In the genomic region with DNA sequence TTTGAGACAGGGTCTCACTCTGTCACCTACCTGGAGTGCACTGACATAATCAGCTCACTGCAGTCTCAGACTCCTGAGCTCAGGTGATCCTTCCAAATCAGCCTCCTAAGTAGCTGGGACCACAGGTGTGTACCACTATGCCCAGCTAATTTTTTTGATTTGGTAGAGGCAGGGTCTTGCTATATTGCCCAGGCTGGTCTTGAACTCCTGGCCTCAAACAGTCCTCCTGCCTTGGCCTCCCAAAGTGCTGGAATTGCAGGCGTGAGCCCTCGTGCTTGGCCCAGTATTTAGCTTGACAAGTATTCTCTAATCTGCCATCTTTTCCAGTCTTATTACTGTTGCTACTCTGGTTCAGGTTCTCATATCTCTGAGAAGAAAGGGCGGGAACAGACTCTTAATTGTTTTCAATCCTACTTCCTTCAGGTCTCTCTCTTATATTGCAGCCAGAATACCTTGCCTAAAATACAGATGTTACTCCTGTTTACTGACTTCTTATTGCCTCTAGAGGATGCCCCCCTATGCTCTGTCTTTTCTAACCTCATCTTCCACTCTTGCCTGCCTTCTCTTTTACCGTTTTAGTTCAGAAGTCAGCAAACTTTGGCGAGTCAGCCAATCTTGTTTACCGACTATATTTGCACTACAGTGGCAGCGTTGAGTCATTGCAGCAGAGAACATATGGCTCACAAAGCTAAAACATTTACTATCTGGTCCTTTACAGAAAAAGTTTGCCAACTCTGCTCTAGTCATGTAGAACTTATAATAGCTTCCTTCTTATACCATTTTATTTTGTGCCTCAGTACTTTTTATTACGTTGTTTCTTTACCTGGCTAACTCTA, we compare ENCODE assay signal across 14 cellular contexts. TPM values are rescaled to one million over a fixed set of nuclear protein-coding genes. Genes with fewer than 3 reads are reported as not detected.
DNase-seq lines count a peak whose midpoint lies in the region; ATAC-seq, FAIRE-seq and TF ChIP-seq lines count a peak whose summit lies in the region.
"Had no signal": no experiment of that assay in that cellular context is flagged by ENCODE, and none has a peak within 500 bp of the region (broad histone marks: within the 10 kb centered on the region; RNA-seq: fewer than 3 reads in every experiment).

No MANE protein-coding gene starts in this region.

- H4K20me1 ChIP-seq in GM23248 (ENCODE audit: insufficient read depth) (no peaks in the 10 kb centered on the region), K562 (replicated peaks; ENCODE audit: control insufficient read depth, insufficient read depth, low read length) (peaks cover 5% of the 10 kb centered on the region; the same call in 1 of the 2 replicates)

- H3K9ac ChIP-seq in GM23248 (no peak overlapping the region), K562 (ENCODE audit: insufficient read depth in 1 of 2, low read depth in 2 of 2, low read length in 2 of 2) (no peak overlapping the region)
- H3K9ac ChIP-seq: KMS-11 had no signal

- no peaks in the 10 kb centered on the region for H3F3A ChIP-seq in GM23248 (ENCODE audit: insufficient read depth)

- H3K36me3 ChIP-seq in GM23248 (ENCODE audit: low read depth) (peaks cover 10% of the 10 kb centered on the region; the same call in 1 of the 2 replicates), K562 (ENCODE audit: control insufficient read depth, insufficient read depth, low read length) (peaks cover 53% of the 10 kb centered on the region; the same call in 2 of the 3 replicates)

- TF ChIP-seq RAD21 in A549 (conservative IDR thresholded peaks at IDR 0.05 in 1 of 2, IDR thresholded peaks at IDR 0.05 in 1 of 2) (no peak), K562 (CRISPR knock-in tag; conservative IDR thresholded peaks at IDR 0.05 in 1 of 2, IDR thresholded peaks at IDR 0.05 in 1 of 2) (no peak)

- whole genome bisulfite sequencing in A549 (ENCODE audit: missing lambda C conversion rate): 38% methylated on average over 8 of the region's 8 CpGs
- 77 to 80% methylated on average over 8 of the region's 8 CpGs for WGBS in GM23248 (ENCODE audit: low coverage in 1 of 2, low lambda C conversion rate in 2 of 2, missing lambda C conversion rate in 2 of 2), 2 experiments
- 60% methylated on average over 8 of the region's 8 CpGs for WGBS in K562 (ENCODE audit: insufficient coverage, low coverage, missing lambda C conversion rate)

- H3K4me3 ChIP-seq in A549: no peak overlapping the region
- no peak overlapping the region for H3K4me3 ChIP-seq in GM23248
- no peak overlapping the region for H3K4me3 ChIP-seq in K562
- H3K4me3 ChIP-seq: SK-N-MC, upper lobe of right lung had no signal

- peaks cover 48% of the 10 kb centered on the region for H3K79me2 ChIP-seq in GM23248 (ENCODE audit: insufficient read depth)
- H3K79me2 ChIP-seq in K562 (ENCODE audit: control insufficient read depth, insufficient read depth, low read length): peaks cover 49% of the 10 kb centered on the region

- peak; percentile 89 to 92; a peak in 5 of 6 replicates for ATAC-seq in A549
- peak; percentile 75 for ATAC-seq in K562
- ATAC-seq in left colon: peak; percentile 94
- no peak for ATAC-seq in GM18868 (IDR thresholded peaks at IDR 0.05; ENCODE audit: unreplicated experiment)
- no peak for ATAC-seq in GM18907 (IDR thresholded peaks at IDR 0.05; ENCODE audit: unreplicated experiment)
- ATAC-seq: upper lobe of right lung had no signal

- intact Hi-C loops in K562 (cut with micrococcal nuclease) (no loop called here), left colon (cut with DNase I, micrococcal nuclease) (no loop called here)

- H3K27ac ChIP-seq in A549: peak overlapping the region; percentile 35 to 53; a peak in 5 of 6 replicates
- H3K27ac ChIP-seq in GM23248: no peak overlapping the region
- H3K27ac ChIP-seq in K562 (ENCODE audit: extremely low read depth, low read depth, low read length): peak overlapping the region; percentile 39; the same call in 1 of the 3 replicates
- H3K27ac ChIP-seq: KMS-11, SK-N-MC, upper lobe of right lung had no signal

- POLR2A ChIA-PET in A549 (lab: Yijun Ruan, JAX) (no interaction called here), K562 (lab: Yijun Ruan, JAX) (interaction anchor here (1.1 kb wide), 1 partner anchor 19 kb away, joined by 3 read pairs; a partner anchor contains a TSS)

- TF ChIP-seq CTCF in A549 (IDR thresholded peaks at IDR 0.05) (no peak), K562 (IDR thresholded peaks at IDR 0.05 in 2 of 3, conservative IDR thresholded peaks at IDR 0.05 in 1 of 3; ENCODE audit: insufficient read depth in 2 of 3, low read depth in 1 of 3, low read length in 3 of 3) (no peak)

- H3K4me2 ChIP-seq in A549 (peak overlapping the region; percentile 65), GM23248 (ENCODE audit: unreplicated experiment) (no peak overlapping the region), K562 (ENCODE audit: insufficient read depth, low read length) (no peak overlapping the region)
- H3K4me2 ChIP-seq: KMS-11 had no signal

- DNase-seq in A549 (ENCODE audit: low read depth in 1 of 2, low spot score in 1 of 2) (peak in 1 of 2 experiments; percentile 42), GM23248 (peak; percentile 24), K562 (ENCODE audit: extremely low read depth in 1 of 4, low spot score in 3 of 4) (peak in 1 of 4 experiments; percentile 26), left colon (no peak), COLO829 (ENCODE audit: low spot score) (no peak), NCI-H1694 treated with DMSO at 0.1 percent for 48 hours (lab: John Stamatoyannopoulos, UW) (no peak)
- DNase-seq: activated CD4-positive, alpha-beta T cell treated with anti-CD3 and anti-CD28 coated beads, Interleukin-2, amount 50 U/mL, for 1 hour; amniotic stem cell; NCI-H524; upper lobe of right lung had no signal

- CTCF ChIA-PET in A549 (lab: Yijun Ruan, JAX): interaction anchor here (0.8 to 1.0 kb wide), 3 partner anchors 14 to 21 kb away, joined by 3 read pairs; no protein-coding TSS in a partner anchor
- CTCF ChIA-PET in K562 (lab: Yijun Ruan, JAX; ENCODE audit: low intra/inter-chr PET ratio): no interaction called here

- H3K9me2 ChIP-seq in GM23248 (ENCODE audit: insufficient read depth): no peaks in the 10 kb centered on the region

- no peak for TF ChIP-seq EP300 in A549 (IDR thresholded peaks at IDR 0.05)
- TF ChIP-seq EP300 in K562 (IDR thresholded peaks at IDR 0.05; ENCODE audit: low read length): no peak

- no peaks in the 10 kb centered on the region for H3K27me3 ChIP-seq in GM23248 (replicated peaks; ENCODE audit: insufficient read depth)
- H3K27me3 ChIP-seq in K562 (ENCODE audit: control insufficient read depth in 2 of 2, insufficient read depth in 2 of 2, low read length in 2 of 2): no peaks in the 10 kb centered on the region
- H3K27me3 ChIP-seq: upper lobe of right lung had no signal

- in situ Hi-C loops in GM23248 (cut with MboI): no loop called here
- in situ Hi-C loops in K562 (cut with MboI): no loop called here

- peaks cover 22% of the 10 kb centered on the region for H3K4me1 ChIP-seq in A549
- no peaks in the 10 kb centered on the region for H3K4me1 ChIP-seq in GM23248 (ENCODE audit: insufficient read depth)
- H3K4me1 ChIP-seq in K562 (replicated peaks in 1 of 2; ENCODE audit: control insufficient read depth in 2 of 2, insufficient read depth in 2 of 2, low read length in 2 of 2): peaks cover 0 to 10% of the 10 kb centered on the region in 2 experiments; a peak in 2 of 5 replicates
- H3K4me1 ChIP-seq: upper lobe of right lung had no signal

- no peak overlapping the region for H2AFZ ChIP-seq in GM23248
- H2AFZ ChIP-seq in K562 (ENCODE audit: low read depth, low read length): 0 out of 2 replicates have a peak overlapping the region, but pooled peaks have one; percentile 35

- no peak for FAIRE-seq in A549 (lab: Jason Lieb, UNC)
- FAIRE-seq in K562 (lab: Jason Lieb, UNC): peak; percentile 69

- TF ChIP-seq POLR2A in A549 (IDR thresholded peaks at IDR 0.05; ENCODE audit: low read length): no peak
- no peak for TF ChIP-seq POLR2A in K562 (conservative IDR thresholded peaks at IDR 0.05)

- no TSS peak for BruUV-seq in K562 (replicated peaks; lab: Mats Ljungman, UMichigan)

- H3K9me3 ChIP-seq in A549 (no peaks in the 10 kb centered on the region), GM23248 (ENCODE audit: low read depth) (no peaks in the 10 kb centered on the region), K562 (replicated peaks; ENCODE audit: control insufficient read depth, insufficient read depth, low read depth, low read length) (no peaks in the 10 kb centered on the region)
- H3K9me3 ChIP-seq: upper lobe of right lung had no signal

- no peaks in the 10 kb centered on the region for H3K9me1 ChIP-seq in K562 (ENCODE audit: control insufficient read depth, insufficient read depth, low read length)

TF ChIP-seq in A549, 52 proteins besides CTCF, POLR2A, EP300 and RAD21 (continues in another document):
- no peak for TF ChIP-seq ZC3H11A (IDR thresholded peaks at IDR 0.05)

TF ChIP-seq in K562, 482 proteins besides CTCF, POLR2A, EP300 and RAD21 (continues in another document):
- TF ChIP-seq MAFG (tag; conservative IDR thresholded peaks at IDR 0.05): 0 out of 2 replicates have a peak, but pooled peaks have one; percentile 5

RNA-seq across cellular contexts. Expression of a gene that starts 19.0 kb away (rescaled TPM):
- 35.8 and 62.3 TPM in 2 replicates for polyA plus RNA-seq in A549 (2011; rRNA removed)
- 9.0 and 15.4 TPM in 2 replicates for polyA plus RNA-seq in A549 (2012; cell fraction: cytosol; rRNA removed)
- 3.5 and 3.8 TPM in 2 replicates for polyA plus RNA-seq in A549 (2012; cell fraction: nucleus; rRNA removed)
- 24.6 to 30.0 TPM (median 27.7 TPM) in 3 replicates for polyA plus RNA-seq in A549 (2017; fragmentation: RNase III; extraction: RNeasy Plus Mini Kit Qiagen cat#74134 plus additional on column Dnase treatment)
- 3.9 and 4.4 TPM in 2 replicates for polyA minus RNA-seq in A549 (2011; rRNA and poly(A)+ RNA removed)
- total RNA-seq in GM23248 (2014; rRNA removed; shearing (Covaris generic)): 18.0 and 21.7 TPM in 2 replicates
- 21.5 and 23.2 TPM in 2 replicates for polyA plus RNA-seq in GM23248 (2016; fragmentation: Nextera tagmentation; extraction: Ambion mirVana)
- total RNA-seq in K562 (2011; cell fraction: chromatin; rRNA removed; ENCODE audit: low replicate concordance): 8.6 and 30.8 TPM in 2 replicates
- total RNA-seq in K562 (2011; cell fraction: nucleolus; rRNA removed): 4.7 and 6.3 TPM in 2 replicates
- 12.1 and 13.1 TPM in 2 replicates for total RNA-seq in K562 (2011; cell fraction: nucleoplasm; rRNA removed)
- 32.9 and 38.4 TPM in 2 replicates for total RNA-seq in K562 (2014; rRNA removed)
- 75.6 and 85.8 TPM in 2 replicates for total RNA-seq in K562 (2014; rRNA removed; fragmentation: Illumina TruSeq; extraction: Trizol)
- total RNA-seq in K562 (2015; rRNA removed; fragmentation: Illumina TruSeq; extraction: Trizol): 63.4 and 64.7 TPM in 2 replicates
- total RNA-seq in K562 (2021): 52.1 and 56.6 TPM in 2 replicates
- 35.7 and 62.6 TPM in 2 replicates for polyA plus RNA-seq in K562 (2011; rRNA removed)
- polyA plus RNA-seq in K562 (2011; cell fraction: cytosol; rRNA removed): 3.9 and 9.9 TPM in 2 replicates
- polyA plus RNA-seq in K562 (2011; cell fraction: nucleus; rRNA removed): 4.7 and 10.0 TPM in 2 replicates
- polyA plus RNA-seq in K562 (2012): 24.1 and 62.5 TPM in 2 replicates
- 48.1 and 53.7 TPM in 2 replicates for polyA plus RNA-seq in K562 (2014; fragmentation: Illumina TruSeq; extraction: Trizol)
- polyA plus RNA-seq in K562 (2014; fragmentation: Nextera tagmentation; extraction: Ambion mirVana): 10 to 100 TPM; 65.4 to 75.7 TPM
- polyA plus RNA-seq in K562 (2014; rRNA removed): 43.7 and 63.7 TPM in 2 replicates
- polyA minus RNA-seq in K562 (2011; rRNA and poly(A)+ RNA removed): 30.7 and 32.7 TPM in 2 replicates
- 9.6 and 13.6 TPM in 2 replicates for polyA minus RNA-seq in K562 (2011; cell fraction: cytosol; rRNA and poly(A)+ RNA removed)
- 10.5 and 19.3 TPM in 2 replicates for polyA minus RNA-seq in K562 (2011; cell fraction: nucleus; rRNA and poly(A)+ RNA removed)
- total RNA-seq in left colon: 10 to 100 TPM; 25.7 to 33.7 TPM

Comparison
In these comparisons a context has a peak if more than half of its experiments do, and no peak if none do; other contexts are left out.
1. ATAC-seq: peak in A549 (2 of 2), K562 (single experiment) and left colon (single experiment); none in GM18868 (single experiment) and GM18907 (single experiment).